ENCODE assay signal across 27 cellular contexts in genomic region chr1:173187838-173188237, GRCh38. TPM values are rescaled to one million over a fixed set of nuclear protein-coding genes. Genes with fewer than 3 reads are reported as not detected.
A peak's percentile ranks its signal among the peaks of the same experiment; 100 is the strongest.
DNase-seq lines count a peak whose midpoint lies in the region; ATAC-seq, FAIRE-seq and TF ChIP-seq lines count a peak whose summit lies in the region.
"Had no signal": no experiment of that assay in that cellular context is flagged by ENCODE, and none has a peak within 500 bp of the region (broad histone marks: within the 10 kb centered on the region; RNA-seq: fewer than 3 reads in every experiment).

No MANE protein-coding gene starts in this region.

- H3K9ac ChIP-seq in HCT116 (ENCODE audit: low read length) (no peak overlapping the region), GM12878 (ENCODE audit: control insufficient read depth, insufficient read depth, low read length) (no peak overlapping the region)
- H3K9ac ChIP-seq: BLaER1 treated with 17β-estradiol and CSF1 and Interleukin-3, amounts not matched to agents 10 nM and 100 nM; SK-N-SH had no signal

- H3K79me2 ChIP-seq in HCT116 (ENCODE audit: insufficient read depth, low read length): no peaks in the 10 kb centered on the region
- H3K79me2 ChIP-seq in GM12878 (ENCODE audit: control insufficient read depth, insufficient read depth, low read length): no peaks in the 10 kb centered on the region
- H3K79me2 ChIP-seq in hepatocyte: no peaks in the 10 kb centered on the region

- H3K4me2 ChIP-seq in HCT116 (ENCODE audit: low read length) (no peak overlapping the region), GM12878 (ENCODE audit: control insufficient read depth, insufficient read depth) (no peak overlapping the region), hepatocyte (no peak overlapping the region)
- H3K4me2 ChIP-seq: GM23338, SK-N-SH had no signal

- H3K4me1 ChIP-seq in BE2C (peaks cover 7% of the 10 kb centered on the region), HCT116 (ENCODE audit: control insufficient read depth in 1 of 2, insufficient read depth in 2 of 2, low read length in 2 of 2) (peaks cover 16 to 22% of the 10 kb centered on the region in 2 experiments; a peak in 3 of 4 replicates), GM12878 (ENCODE audit: control insufficient read depth, insufficient read depth, low read length) (no peaks in the 10 kb centered on the region), hepatocyte (ENCODE audit: insufficient read depth) (no peaks in the 10 kb centered on the region)

- peaks cover 44% of the 10 kb centered on the region for H3K36me3 Mint-ChIP-seq in stimulated activated memory B cell treated with anti-CD40 and anti-IgM and Interleukin-4, amounts not matched to agents 10 μg/mL and 1 μg/mL and 100 μg/mL, for 72 hours

- no peaks in the 10 kb centered on the region for H3K9me3 Mint-ChIP-seq in stimulated activated memory B cell treated with anti-CD40 and anti-IgM and Interleukin-4, amounts not matched to agents 10 μg/mL and 1 μg/mL and 100 μg/mL, for 72 hours
- H3K9me3 Mint-ChIP-seq: CD4-positive, alpha-beta T cell; GM23338; H9; T-helper 1 cell treated with Interleukin-12 subunit alpha and Interleukin-12 subunit beta and Interleukin-4 antibody, amounts not matched to agents 30 μg/mL and 1 μg/mL, for 36 hours had no signal

- H2AFZ ChIP-seq in HCT116 (ENCODE audit: low read depth, low read length, poor library complexity, severe bottlenecking) (peak overlapping the region; percentile 13), GM12878 (ENCODE audit: control insufficient read depth, low read depth, low read length) (no peak overlapping the region), hepatocyte (no peak overlapping the region)
- H2AFZ ChIP-seq: GM23338 had no signal

- TF ChIP-seq EP300 in GM12878 (IDR thresholded peaks at IDR 0.05; ENCODE audit: borderline replicate concordance in 1 of 2, control insufficient read depth in 1 of 2, low read depth in 2 of 2, low read length in 2 of 2): no peak

- intact Hi-C loops in HCT116 (cut with micrococcal nuclease) (no loop called here), GM12878 (cut with micrococcal nuclease; ENCODE audit: unreplicated experiment) (no loop called here)

- H3K27ac ChIP-seq in HCT116 (ENCODE audit: low read depth, low read length) (no peak overlapping the region), GM12878 (ENCODE audit: control insufficient read depth, insufficient read depth) (no peak overlapping the region), hepatocyte (no peak overlapping the region)
- H3K27ac ChIP-seq: BLaER1 treated with 17β-estradiol and CSF1 and Interleukin-3, amounts not matched to agents 10 nM and 100 nM had no signal

- H3K27me3 Mint-ChIP-seq in stimulated activated memory B cell treated with anti-CD40 and anti-IgM and Interleukin-4, amounts not matched to agents 10 μg/mL and 1 μg/mL and 100 μg/mL, for 72 hours: no peaks in the 10 kb centered on the region
- H3K27me3 Mint-ChIP-seq: CD4-positive, alpha-beta T cell had no signal

- H3K27me3 ChIP-seq in BE2C (no peaks in the 10 kb centered on the region), HCT116 (ENCODE audit: insufficient read depth, low read length) (no peaks in the 10 kb centered on the region), GM12878 (replicated peaks in 1 of 2; ENCODE audit: control insufficient read depth in 2 of 2, insufficient read depth in 2 of 2, low read length in 1 of 2) (no peaks in the 10 kb centered on the region), hepatocyte (no peaks in the 10 kb centered on the region)
- H3K27me3 ChIP-seq: BLaER1 treated with 17β-estradiol and CSF1 and Interleukin-3, amounts not matched to agents 10 nM and 100 nM had no signal

- BruUV-seq in HCT116 (replicated peaks; lab: Mats Ljungman, UMichigan) (no TSS peak), GM12878 (replicated peaks; lab: Mats Ljungman, UMichigan) (no TSS peak)

- CTCF ChIA-PET in HCT116 (lab: Charles Lee) (no interaction called here), GM12878 (lab: Yijun Ruan, JAX) (no interaction called here)

- no peak overlapping the region for H3K27ac Mint-ChIP-seq in stimulated activated memory B cell treated with anti-CD40 and anti-IgM and Interleukin-4, amounts not matched to agents 10 μg/mL and 1 μg/mL and 100 μg/mL, for 72 hours
- H3K27ac Mint-ChIP-seq: CD4-positive, alpha-beta T cell; GM23338; H9; T-helper 1 cell treated with Interleukin-12 subunit alpha and Interleukin-12 subunit beta and Interleukin-4 antibody, amounts not matched to agents 30 μg/mL and 1 μg/mL, for 36 hours had no signal

- DNase-seq in BE2C (no peak), HCT116 (ENCODE audit: low read depth, low spot score) (no peak), RKO (ENCODE audit: low spot score) (peak; percentile 5), GM12878 (ENCODE audit: low read depth, low spot score) (no peak), hepatocyte (ENCODE audit: low spot score) (no peak)
- DNase-seq in activated CD8-positive, alpha-beta memory T cell treated with anti-CD3 and anti-CD28 coated beads for 24 hours: no peak
- DNase-seq: CD4-positive, alpha-beta T cell; DMS53; H9; IMR-90; MV-4-11; NCI-H1105; NCI-H1436 treated with DMSO at 0.1 percent for 48 hours; NCI-H1930; NCI-H2107; NCI-H526 treated with DMSO at 0.1 percent for 48 hours; SIG-M5; SK-N-SH; SW 1271 had no signal

- WGBS in GM12878 (ENCODE audit: insufficient coverage, insufficient replicate concordance, low lambda C conversion rate, missing lambda C conversion rate): 23% methylated on average over 3 of the region's 3 CpGs
- 83% methylated on average over 3 of the region's 3 CpGs for WGBS in hepatocyte (ENCODE audit: low lambda C conversion rate, missing lambda C conversion rate)

- in situ Hi-C loops in GM12878 (cut with MboI): no loop called here

- TF ChIP-seq POLR2A in HCT116 (IDR thresholded peaks at IDR 0.05; ENCODE audit: borderline replicate concordance, extremely low read depth, insufficient read depth, insufficient read length): no peak
- TF ChIP-seq POLR2A in GM12878 (IDR thresholded peaks at IDR 0.05; ENCODE audit: low read depth, low read length): no peak

- TF ChIP-seq CTCF in BE2C (IDR thresholded peaks at IDR 0.05; ENCODE audit: low read depth, low read length) (0 out of 2 replicates have a peak, but pooled peaks have one; percentile 2), HCT116 (IDR thresholded peaks at IDR 0.05 in 2 of 3, conservative IDR thresholded peaks at IDR 0.05 in 1 of 3; ENCODE audit: borderline replicate concordance in 1 of 3, insufficient read depth in 1 of 3, low read depth in 2 of 3, low read length in 2 of 3) (peak in 2 of 3 experiments; percentile 11 to 32; a peak in 2 of 6 replicates), GM12878 (IDR thresholded peaks at IDR 0.05 in 2 of 3, conservative IDR thresholded peaks at IDR 0.05 in 1 of 3; ENCODE audit: control insufficient read depth in 2 of 3, extremely low read depth in 1 of 3, insufficient read depth in 1 of 3, low read depth in 3 of 3, low read length in 3 of 3) (peak in 1 of 3 experiments; percentile 13; a peak in 2 of 6 replicates), hepatocyte (IDR thresholded peaks at IDR 0.05; ENCODE audit: poor library complexity) (no peak)

- FAIRE-seq in GM12878 (lab: Jason Lieb, UNC): peak; percentile 13
- FAIRE-seq: GM12892, GM19239 had no signal

- H3K4me3 ChIP-seq in BE2C (ENCODE audit: low read depth, low read length) (no peak overlapping the region), HCT116 (replicated peaks in 1 of 2; ENCODE audit: low read depth in 1 of 2, low read length in 2 of 2) (no peak overlapping the region), GM12878 (no peak overlapping the region), hepatocyte (no peak overlapping the region)
- H3K4me3 ChIP-seq: BLaER1 treated with 17β-estradiol and CSF1 and Interleukin-3, amounts not matched to agents 10 nM and 100 nM; GM23338 had no signal

- H3K36me3 ChIP-seq in BE2C (no peaks in the 10 kb centered on the region), HCT116 (ENCODE audit: control insufficient read depth in 1 of 2, insufficient read depth in 2 of 2, low read length in 2 of 2) (no peaks in the 10 kb centered on the region), GM12878 (ENCODE audit: control insufficient read depth in 2 of 2, insufficient read depth in 2 of 2, low read length in 1 of 2) (no peaks in the 10 kb centered on the region; a peak in 1 of 4 replicates), hepatocyte (replicated peaks; ENCODE audit: insufficient read depth, low read depth) (no peaks in the 10 kb centered on the region)

- POLR2A ChIA-PET in HCT116 (lab: Charles Lee): no interaction called here
- POLR2A ChIA-PET in GM12878 (lab: Charles Lee): no interaction called here

- no peaks in the 10 kb centered on the region for H3K9me2 ChIP-seq in HCT116 (ENCODE audit: insufficient read depth)
- no peaks in the 10 kb centered on the region for H3K9me2 ChIP-seq in hepatocyte (replicated peaks; ENCODE audit: insufficient read depth)
- H3K9me2 ChIP-seq: SK-N-SH had no signal

- no peaks in the 10 kb centered on the region for H4K20me1 ChIP-seq in HCT116 (ENCODE audit: insufficient read depth)
- H4K20me1 ChIP-seq in GM12878 (ENCODE audit: control insufficient read depth, insufficient read depth): no peaks in the 10 kb centered on the region
- no peaks in the 10 kb centered on the region for H4K20me1 ChIP-seq in hepatocyte (ENCODE audit: insufficient read depth, poor library complexity, severe bottlenecking)
- H4K20me1 ChIP-seq: BLaER1 treated with 17β-estradiol and CSF1 and Interleukin-3, amounts not matched to agents 10 nM and 100 nM had no signal

- peak; percentile 23; the same call in 1 of the 2 replicates for TF ChIP-seq RAD21 in HCT116 (IDR thresholded peaks at IDR 0.05; ENCODE audit: low read depth)
- TF ChIP-seq RAD21 in GM12878 (IDR thresholded peaks at IDR 0.05; ENCODE audit: insufficient read depth, low read depth, low read length): peak; percentile 29; the same call in 1 of the 2 replicates

- RAD21 ChIA-PET in HCT116 (lab: Charles Lee; ENCODE audit: low non-redundant PET in 1 of 2, low total read pairs in 2 of 2, uncharacterized antibody in 2 of 2, unreplicated experiment in 2 of 2) (no interaction called here), GM12878 (lab: Charles Lee; ENCODE audit: unreplicated experiment) (no interaction called here)

- H3K4me3 Mint-ChIP-seq in stimulated activated memory B cell treated with anti-CD40 and anti-IgM and Interleukin-4, amounts not matched to agents 10 μg/mL and 1 μg/mL and 100 μg/mL, for 72 hours: no peak overlapping the region
- H3K4me3 Mint-ChIP-seq: CD4-positive, alpha-beta T cell; GM23338; H9; T-helper 1 cell treated with Interleukin-12 subunit alpha and Interleukin-12 subunit beta and Interleukin-4 antibody, amounts not matched to agents 30 μg/mL and 1 μg/mL, for 36 hours had no signal

- no peaks in the 10 kb centered on the region for H3K9me3 ChIP-seq in BE2C
- H3K9me3 ChIP-seq in HCT116 (ENCODE audit: control insufficient read depth in 1 of 2, insufficient read depth in 1 of 2, low read depth in 1 of 2, low read length in 2 of 2): no peaks in the 10 kb centered on the region
- no peaks in the 10 kb centered on the region; the same call in 2 of the 3 replicates for H3K9me3 ChIP-seq in GM12878 (replicated peaks; ENCODE audit: control insufficient read depth, insufficient read depth, low read length)
- H3K9me3 ChIP-seq in hepatocyte (ENCODE audit: low read depth): no peaks in the 10 kb centered on the region
- H3K9me3 ChIP-seq: SK-N-SH had no signal

- SMC1A ChIA-PET in GM12878 (lab: Charles Lee; ENCODE audit: uncharacterized antibody, unreplicated experiment): no interaction called here

- H3K4me1 Mint-ChIP-seq in stimulated activated memory B cell treated with anti-CD40 and anti-IgM and Interleukin-4, amounts not matched to agents 10 μg/mL and 1 μg/mL and 100 μg/mL, for 72 hours: peaks cover 14% of the 10 kb centered on the region
- H3K4me1 Mint-ChIP-seq: GM23338, H9 had no signal

- ATAC-seq in HCT116 (0 out of 2 replicates have a peak, but pooled peaks have one; percentile 41), GM12878 (no peak), GM21737 (IDR thresholded peaks at IDR 0.05; ENCODE audit: unreplicated experiment) (no peak)
- ATAC-seq in stimulated activated memory B cell treated with anti-CD40 and anti-IgM and Interleukin-4, amounts not matched to agents 10 μg/mL and 1 μg/mL and 100 μg/mL, for 72 hours: no peak
- ATAC-seq: GM23338, Panc1 had no signal

RNA-seq across cellular contexts. Expression of gene TNFSF4, which starts 19.3 kb away (rescaled TPM):
- 0.54 TPM for polyA plus RNA-seq in BE2C (2012; ENCODE audit: insufficient read depth, insufficient read length, low read depth)
- 0.89 TPM for total RNA-seq in HCT116 (2021; ENCODE audit: unreplicated experiment)
- 0.48 and 0.57 TPM in 2 replicates for polyA plus RNA-seq in HCT116 (2012)
- 62.6 and 67.6 TPM in 2 replicates for total RNA-seq in GM12878 (2013; cell fraction: nucleolus; rRNA removed)
- 12.0 and 15.7 TPM in 2 replicates for total RNA-seq in GM12878 (2014; rRNA removed)
- 15.7 and 16.7 TPM in 2 replicates for total RNA-seq in GM12878 (2014; rRNA removed; fragmentation: Illumina TruSeq; extraction: Trizol)
- total RNA-seq in GM12878 (2021): 10.4 TPM in 2 replicates
- 4.9 TPM for polyA plus RNA-seq in GM12878 (2011; ENCODE audit: low read depth)
- polyA plus RNA-seq in GM12878 (2011; rRNA removed): 31.0 and 39.1 TPM in 2 replicates
- 16.0 and 16.2 TPM in 2 replicates for polyA plus RNA-seq in GM12878 (2011; cell fraction: cytosol; rRNA removed)
- polyA plus RNA-seq in GM12878 (2011; cell fraction: nucleus; rRNA removed): 12.1 and 14.7 TPM in 2 replicates
- 4.6 and 6.8 TPM in 2 replicates for polyA plus RNA-seq in GM12878 (2012)
- 13.8 and 17.8 TPM in 2 replicates for polyA plus RNA-seq in GM12878 (2014; fragmentation: Illumina TruSeq; extraction: Trizol)
- 1 to 10 TPM; 8.1 to 9.5 TPM for polyA plus RNA-seq in GM12878 (2014; fragmentation: Nextera tagmentation; extraction: Ambion mirVana)
- polyA plus RNA-seq in GM12878 (2014; rRNA removed): 9.1 and 11.5 TPM in 2 replicates
- polyA plus RNA-seq in GM12878 (2016; fragmentation: Nextera tagmentation; extraction: Ambion mirVana): 10 to 100 TPM; 13.8 to 15.2 TPM
- polyA minus RNA-seq in GM12878 (2011; rRNA and poly(A)+ RNA removed): 26.4 and 40.3 TPM in 2 replicates
- 7.5 and 8.4 TPM in 2 replicates for polyA minus RNA-seq in GM12878 (2011; cell fraction: cytosol; rRNA and poly(A)+ RNA removed)
- 20.6 and 28.5 TPM in 2 replicates for polyA minus RNA-seq in GM12878 (2011; cell fraction: nucleus; rRNA and poly(A)+ RNA removed)
- total RNA-seq in hepatocyte: 2.6 and 3.9 TPM in 2 replicates
- polyA plus RNA-seq in hepatocyte: 0.80 and 1.9 TPM in 2 replicates
